Comparison of ENCODE assay signal across 1 cellular context in genomic region chr3:106836906-106837305, GRCh38.
TF ChIP-seq lines count a peak whose summit lies in the region.

No MANE protein-coding gene starts in this region.

TF ChIP-seq in SK-N-SH, 30 proteins besides CTCF, POLR2A, EP300 and RAD21 (continued from another document):
- TF ChIP-seq USF1 (IDR thresholded peaks at IDR 0.05; ENCODE audit: borderline replicate concordance, low read depth) (no peak), IRF3 (IDR thresholded peaks at IDR 0.05; ENCODE audit: low read depth, low read length) (no peak), SIN3A (IDR thresholded peaks at IDR 0.05; ENCODE audit: borderline replicate concordance, low read depth, low read length) (no peak), ZBTB33 (IDR thresholded peaks at IDR 0.05; ENCODE audit: borderline replicate concordance, low read depth) (no peak), POLR2AphosphoS5 (IDR thresholded peaks at IDR 0.05; ENCODE audit: low read depth, low read length) (no peak), GABPA (IDR thresholded peaks at IDR 0.05; ENCODE audit: low read depth) (no peak), YY1 (IDR thresholded peaks at IDR 0.05; ENCODE audit: low read depth) (no peak), TEAD4 (IDR thresholded peaks at IDR 0.05; ENCODE audit: borderline replicate concordance, insufficient read depth) (no peak), RFX5 (IDR thresholded peaks at IDR 0.05; ENCODE audit: low read length) (no peak), SMC3 (IDR thresholded peaks at IDR 0.05; ENCODE audit: low read depth, low read length) (no peak), PBX3 (IDR thresholded peaks at IDR 0.05) (no peak), TCF12 (IDR thresholded peaks at IDR 0.05) (no peak)
